In genomic region chr3:116020495-116020894, GRCh38 we compare ENCODE assay signal across 11 cellular contexts.
A peak's percentile ranks its signal among the peaks of the same experiment; 100 is the strongest.
DNase-seq lines count a peak whose midpoint lies in the region; ATAC-seq, FAIRE-seq and TF ChIP-seq lines count a peak whose summit lies in the region.
"Had no signal": no experiment of that assay in that cellular context is flagged by ENCODE, and none has a peak within 500 bp of the region (broad histone marks: within the 10 kb centered on the region; RNA-seq: fewer than 3 reads in every experiment).

No MANE protein-coding gene starts in this region.

- H3K4me3 Mint-ChIP-seq in activated T-helper 17 cell treated with anti-CD3 and anti-CD28 coated beads, Interleukin-2, amount 50 U/mL, for 72 hours: no peak overlapping the region
- H3K4me3 Mint-ChIP-seq in stimulated activated naive CD8-positive, alpha-beta T cell treated with anti-CD3 and anti-CD28 coated beads, Interleukin-15, amount 100 ng/mL, for 72 hours: no peak overlapping the region
- H3K4me3 Mint-ChIP-seq in activated CD8-positive, alpha-beta T cell treated with anti-CD3 and anti-CD28 coated beads for 36 hours: no peak overlapping the region
- H3K4me3 Mint-ChIP-seq: CD4-positive, alpha-beta memory T cell; neural crest cell had no signal

- CTCF ChIA-PET in activated CD8-positive, alpha-beta T cell treated with anti-CD3 and anti-CD28 coated beads for 36 hours (lab: Charles Lee): no interaction called here

- H3K36me3 Mint-ChIP-seq in activated T-helper 17 cell treated with anti-CD3 and anti-CD28 coated beads, Interleukin-2, amount 50 U/mL, for 72 hours (ENCODE audit: low read depth): no peaks in the 10 kb centered on the region
- no peaks in the 10 kb centered on the region for H3K36me3 Mint-ChIP-seq in activated CD8-positive, alpha-beta T cell treated with anti-CD3 and anti-CD28 coated beads for 36 hours (ENCODE audit: low read depth)
- H3K36me3 Mint-ChIP-seq: CD4-positive, alpha-beta memory T cell had no signal

- H3K4me1 Mint-ChIP-seq in activated T-helper 17 cell treated with anti-CD3 and anti-CD28 coated beads, Interleukin-2, amount 50 U/mL, for 72 hours: no peaks in the 10 kb centered on the region
- no peaks in the 10 kb centered on the region for H3K4me1 Mint-ChIP-seq in stimulated activated naive CD8-positive, alpha-beta T cell treated with anti-CD3 and anti-CD28 coated beads, Interleukin-15, amount 100 ng/mL, for 72 hours
- H3K4me1 Mint-ChIP-seq in activated CD8-positive, alpha-beta T cell treated with anti-CD3 and anti-CD28 coated beads for 36 hours (ENCODE audit: low read depth): no peaks in the 10 kb centered on the region
- H3K4me1 Mint-ChIP-seq: CD4-positive, alpha-beta memory T cell had no signal

- DNase-seq in GM12864 (ENCODE audit: low read depth) (peak; percentile 16), bronchial epithelial cell (ENCODE audit: low read depth) (peak; percentile 77), activated gamma-delta T cell treated with Interleukin-2 at 50 U/mL for 16 hours (no peak)
- no peak for DNase-seq in stimulated activated naive CD8-positive, alpha-beta T cell treated with anti-CD3 and anti-CD28 coated beads, Interleukin-15, amount 100 ng/mL, for 72 hours
- no peak for DNase-seq in activated CD8-positive, alpha-beta T cell treated with anti-CD3 and anti-CD28 coated beads for 36 hours
- DNase-seq: CD4-positive, alpha-beta memory T cell; foreskin melanocyte had no signal

- POLR2A ChIA-PET in activated CD8-positive, alpha-beta T cell treated with anti-CD3 and anti-CD28 coated beads for 36 hours (lab: Charles Lee): interaction anchor here (0.6 kb wide), 1 partner anchor 20 kb away, joined by 3 read pairs; no protein-coding TSS in a partner anchor

- H3K4me3 ChIP-seq in GM12864 (ENCODE audit: low read depth, low read length): no peak overlapping the region
- H3K4me3 ChIP-seq in bronchial epithelial cell (ENCODE audit: low read depth, low read length): no peak overlapping the region

- peak; percentile 95 for ATAC-seq in GM21390 (IDR thresholded peaks at IDR 0.05; ENCODE audit: unreplicated experiment)
- ATAC-seq in HG03378 (IDR thresholded peaks at IDR 0.05; ENCODE audit: unreplicated experiment): peak; percentile 89
- ATAC-seq in activated T-helper 17 cell treated with anti-CD3 and anti-CD28 coated beads, Interleukin-2, amount 50 U/mL, for 72 hours (replicated peaks): no peak
- ATAC-seq in stimulated activated naive CD8-positive, alpha-beta T cell treated with anti-CD3 and anti-CD28 coated beads, Interleukin-15, amount 100 ng/mL, for 72 hours: no peak
- no peak for ATAC-seq in activated CD8-positive, alpha-beta T cell treated with anti-CD3 and anti-CD28 coated beads for 36 hours

- TF ChIP-seq CTCF in GM12864 (IDR thresholded peaks at IDR 0.05; ENCODE audit: low read depth, low read length, missing control alignments) (no peak), bronchial epithelial cell (IDR thresholded peaks at IDR 0.05; ENCODE audit: insufficient read depth, low read length, severe bottlenecking) (no peak)
- no peak for TF ChIP-seq CTCF in activated CD8-positive, alpha-beta T cell treated with anti-CD3 and anti-CD28 coated beads for 36 hours (IDR thresholded peaks at IDR 0.05)

- H3K27ac Mint-ChIP-seq in activated T-helper 17 cell treated with anti-CD3 and anti-CD28 coated beads, Interleukin-2, amount 50 U/mL, for 72 hours: no peak overlapping the region
- no peak overlapping the region for H3K27ac Mint-ChIP-seq in stimulated activated naive CD8-positive, alpha-beta T cell treated with anti-CD3 and anti-CD28 coated beads, Interleukin-15, amount 100 ng/mL, for 72 hours
- H3K27ac Mint-ChIP-seq in activated CD8-positive, alpha-beta T cell treated with anti-CD3 and anti-CD28 coated beads for 36 hours: no peak overlapping the region
- H3K27ac Mint-ChIP-seq: CD4-positive, alpha-beta memory T cell had no signal

- FAIRE-seq in bronchial epithelial cell (lab: Jason Lieb, UNC): no peak

- no peaks in the 10 kb centered on the region for H3K27me3 ChIP-seq in bronchial epithelial cell (ENCODE audit: control insufficient read depth, insufficient read depth, low read length)

- intact Hi-C loops in activated CD8-positive, alpha-beta T cell treated with anti-CD3 and anti-CD28 coated beads for 36 hours (cut with micrococcal nuclease): no loop called here

- H3K27me3 Mint-ChIP-seq in activated T-helper 17 cell treated with anti-CD3 and anti-CD28 coated beads, Interleukin-2, amount 50 U/mL, for 72 hours: peaks cover 6% of the 10 kb centered on the region
- no peaks in the 10 kb centered on the region for H3K27me3 Mint-ChIP-seq in stimulated activated naive CD8-positive, alpha-beta T cell treated with anti-CD3 and anti-CD28 coated beads, Interleukin-15, amount 100 ng/mL, for 72 hours
- H3K27me3 Mint-ChIP-seq in activated CD8-positive, alpha-beta T cell treated with anti-CD3 and anti-CD28 coated beads for 36 hours: no peaks in the 10 kb centered on the region
- H3K27me3 Mint-ChIP-seq: CD4-positive, alpha-beta memory T cell had no signal

- H3K36me3 ChIP-seq in bronchial epithelial cell (ENCODE audit: control insufficient read depth, insufficient read depth, low read length): no peaks in the 10 kb centered on the region

- H3K9me3 Mint-ChIP-seq in activated T-helper 17 cell treated with anti-CD3 and anti-CD28 coated beads, Interleukin-2, amount 50 U/mL, for 72 hours: no peaks in the 10 kb centered on the region
- no peaks in the 10 kb centered on the region for H3K9me3 Mint-ChIP-seq in stimulated activated naive CD8-positive, alpha-beta T cell treated with anti-CD3 and anti-CD28 coated beads, Interleukin-15, amount 100 ng/mL, for 72 hours
- H3K9me3 Mint-ChIP-seq in activated CD8-positive, alpha-beta T cell treated with anti-CD3 and anti-CD28 coated beads for 36 hours: no peaks in the 10 kb centered on the region
- H3K9me3 Mint-ChIP-seq: CD4-positive, alpha-beta memory T cell; neural crest cell had no signal

Comparison
In these comparisons a context has a peak if more than half of its experiments do, and no peak if none do; other contexts are left out.
1. DNase-seq: peak in GM12864 (single experiment) and bronchial epithelial cell (single experiment); none in activated gamma-delta T cell treated with Interleukin-2 at 50 U/mL for 16 hours (single experiment), stimulated activated naive CD8-positive, alpha-beta T cell treated with anti-CD3 and anti-CD28 coated beads, Interleukin-15, amount 100 ng/mL, for 72 hours (0 of 2) and activated CD8-positive, alpha-beta T cell treated with anti-CD3 and anti-CD28 coated beads for 36 hours (single experiment).
2. ATAC-seq: peak in GM21390 (single experiment) and HG03378 (single experiment); none in activated T-helper 17 cell treated with anti-CD3 and anti-CD28 coated beads, Interleukin-2, amount 50 U/mL, for 72 hours (single experiment), stimulated activated naive CD8-positive, alpha-beta T cell treated with anti-CD3 and anti-CD28 coated beads, Interleukin-15, amount 100 ng/mL, for 72 hours (single experiment) and activated CD8-positive, alpha-beta T cell treated with anti-CD3 and anti-CD28 coated beads for 36 hours (single experiment).